6 cellular contexts compared by ENCODE assay signal in the genomic region with DNA sequence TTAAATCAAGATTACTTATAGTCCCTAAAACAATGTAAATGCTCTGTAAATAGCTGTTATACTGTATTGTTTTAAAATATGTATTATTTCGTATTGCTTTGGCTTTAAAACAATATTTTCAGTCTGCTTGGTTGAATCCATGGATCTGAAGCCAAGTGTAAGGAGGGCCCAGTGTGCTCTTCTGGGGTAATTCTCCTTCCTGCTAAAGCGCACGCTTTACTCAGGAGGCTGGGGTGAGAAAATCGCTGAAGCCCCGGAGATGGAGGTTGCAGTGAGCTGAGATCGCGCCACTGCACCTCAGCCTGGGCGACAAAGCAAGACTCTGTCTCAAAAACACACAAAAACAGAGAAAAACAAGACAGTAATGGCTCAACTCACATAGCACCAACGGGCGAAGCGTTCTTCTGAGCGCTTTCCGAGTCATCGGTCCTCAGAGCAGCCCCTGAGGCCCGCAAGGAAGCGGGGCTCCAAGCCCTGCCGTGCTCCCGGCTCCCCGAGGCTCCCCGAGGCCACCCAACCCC. TPM values are rescaled to one million over a fixed set of nuclear protein-coding genes. Genes with fewer than 3 reads are reported as not detected.
DNase-seq lines count a peak whose midpoint lies in the region; ATAC-seq and TF ChIP-seq lines count a peak whose summit lies in the region.

No MANE protein-coding gene starts in this region.

- H3K27ac ChIP-seq in testis: peak overlapping the region in 1 of 2 donors; percentile 45

- H3K27me3 ChIP-seq in testis: no peaks in the 10 kb centered on the region

- H3K4me3 ChIP-seq in NB4 (ENCODE audit: low read depth, low read length): peak overlapping the region; percentile 69
- H3K4me3 ChIP-seq in testis: peak overlapping the region; percentile 62 to 63

- no peaks in the 10 kb centered on the region for H3K9me3 ChIP-seq in testis

- intact Hi-C loops in Right ventricle myocardium superior (cut with DNase I) (no loop called here), testis (cut with DNase I; ENCODE audit: low total_unique reads) (no loop called here)

- H3K4me1 ChIP-seq in testis: peaks cover 12% of the 10 kb centered on the region

- WGBS in testis, 2 donors: 1 to 2% methylated on average over 14 to 20 of the region's 20 CpGs

- TF ChIP-seq POLR2A in NB4 (IDR thresholded peaks at IDR 0.05; ENCODE audit: extremely low read depth, insufficient read length): peak; percentile 64
- no peak for TF ChIP-seq POLR2A in testis (IDR thresholded peaks at IDR 0.05)

- ATAC-seq in GM19372 (IDR thresholded peaks at IDR 0.05; ENCODE audit: low read depth, unreplicated experiment) (peak; percentile 10), Right ventricle myocardium superior (ENCODE audit: poor library complexity) (peak; percentile 30)

- TF ChIP-seq CTCF in NB4 (IDR thresholded peaks at IDR 0.05; ENCODE audit: low read depth, low read length): no peak
- TF ChIP-seq CTCF in testis (IDR thresholded peaks at IDR 0.05): no peak

- DNase-seq in NB4 (ENCODE audit: low read depth) (no peak), Right ventricle myocardium superior (no peak), testis (no peak), dedifferentiated amniotic fluid mesenchymal stem cell (ENCODE audit: extremely low spot score) (no peak), hepatic stellate cell (ENCODE audit: low spot score) (no peak)

- H3K36me3 ChIP-seq in testis (ENCODE audit: low read depth, missing control alignments): no peaks in the 10 kb centered on the region

RNA-seq across cellular contexts. Expression of a gene that starts 0.4 kb away (rescaled TPM):
- total RNA-seq in Right ventricle myocardium superior (8.4 TPM), testis (10 to 100 TPM; 35.7 to 39.4 TPM)
- polyA plus RNA-seq in testis (ENCODE audit: insufficient read depth, low read depth, low replicate concordance): 8.9 TPM

RNA-seq across cellular contexts. Expression of a gene that starts 6.7 kb away (rescaled TPM):
- total RNA-seq in Right ventricle myocardium superior: 0.19 TPM
- 1 to 10 TPM in 1 of 2 donors, under 1 TPM in 1; 0.99 to 2.0 TPM for total RNA-seq in testis
- polyA plus RNA-seq in testis (ENCODE audit: insufficient read depth, low read depth, low replicate concordance): 0.51 TPM

RNA-seq across cellular contexts. Expression of a gene that starts 13.1 kb away (rescaled TPM):
- total RNA-seq in Right ventricle myocardium superior (3.3 TPM), testis (10 to 100 TPM; 20.7 to 22.7 TPM)
- polyA plus RNA-seq in testis (ENCODE audit: insufficient read depth, low read depth, low replicate concordance): 10.8 TPM

RNA-seq across cellular contexts. Expression of a gene that starts 24.9 kb away (rescaled TPM):
- total RNA-seq in Right ventricle myocardium superior: 22.2 TPM
- total RNA-seq in testis: 10 to 100 TPM; 13.7 to 25.6 TPM
- polyA plus RNA-seq in testis (ENCODE audit: insufficient read depth, low read depth, low replicate concordance): 14.4 TPM

RNA-seq across cellular contexts. Expression of a gene that starts 54.2 kb away (rescaled TPM):
- 14.9 TPM for total RNA-seq in Right ventricle myocardium superior
- total RNA-seq in testis: 10 to 100 TPM; 69.2 to 88.2 TPM
- polyA plus RNA-seq in testis (ENCODE audit: insufficient read depth, low read depth, low replicate concordance): 50.5 TPM
